8 cellular contexts compared by ENCODE assay signal in genomic region chr19:43934055-43934984, GRCh38. TPM values are rescaled to one million over a fixed set of nuclear protein-coding genes. Genes with fewer than 3 reads are reported as not detected.
DNase-seq lines count a peak whose midpoint lies in the region; ATAC-seq, FAIRE-seq and TF ChIP-seq lines count a peak whose summit lies in the region.

No MANE protein-coding gene starts in this region.

- peaks cover 17% of the 10 kb centered on the region for H3K9me3 Mint-ChIP-seq in WTC11

- H3K36me3 ChIP-seq in sigmoid colon: peaks cover 24 to 43% (median 29%) of the 10 kb centered on the region in 4 donors

- no peaks in the 10 kb centered on the region for H3K27me3 ChIP-seq in sigmoid colon

- ATAC-seq in A549 (peak in 1 of 2 experiments; percentile 8; a peak in 2 of 6 replicates), WTC11 (no peak), GM19395 (IDR thresholded peaks at IDR 0.05; ENCODE audit: unreplicated experiment) (no peak), GM21515 (IDR thresholded peaks at IDR 0.05; ENCODE audit: unreplicated experiment) (no peak)

- TF ChIP-seq EP300 in A549 (IDR thresholded peaks at IDR 0.05) (no peak), sigmoid colon (IDR thresholded peaks at IDR 0.05) (no peak)

- FAIRE-seq in A549 (lab: Jason Lieb, UNC) (no peak), GM19239 (lab: Jason Lieb, UNC) (peak; percentile 45)

- peak overlapping the region; percentile 92 for H3K4me3 Mint-ChIP-seq in WTC11

- peak overlapping the region; percentile 81 to 89 for H3K27ac ChIP-seq in A549
- H3K27ac ChIP-seq in sigmoid colon: peak overlapping the region; percentile 86 to 89 (median 88)

- H3K27me3 Mint-ChIP-seq in WTC11 (ENCODE audit: low read depth): peaks cover 18% of the 10 kb centered on the region

- peak; percentile 17 to 28 for DNase-seq in A549 (ENCODE audit: low read depth in 1 of 2, low spot score in 1 of 2)
- no peak for DNase-seq in GM19239 (ENCODE audit: insufficient read length, low spot score)
- no peak for DNase-seq in WTC11 (ENCODE audit: low spot score)
- peak; percentile 11 for DNase-seq in glomerular visceral epithelial cell (ENCODE audit: extremely low spot score)
- no peak for DNase-seq in sigmoid colon
- DNase-seq in T-helper 9 cell: no peak

- intact Hi-C loops in sigmoid colon (cut with DNase I): loop anchor here (2.0 kb wide), 1 partner anchor 178 kb away; the partner anchor contains the start of gene ZNF225

- H3K4me1 ChIP-seq in A549 (no peaks in the 10 kb centered on the region), sigmoid colon (peaks cover 0 to 21% (median 9%) of the 10 kb centered on the region in 4 donors)

- peaks cover 6% of the 10 kb centered on the region for H3K4me1 Mint-ChIP-seq in WTC11

- TF ChIP-seq RAD21 in A549 (conservative IDR thresholded peaks at IDR 0.05 in 1 of 2, IDR thresholded peaks at IDR 0.05 in 1 of 2): no peak

- H3K27ac Mint-ChIP-seq in WTC11: 0 out of 2 replicates have a peak overlapping the region, but pooled peaks have one; percentile 19

- TF ChIP-seq POLR2A in A549 (IDR thresholded peaks at IDR 0.05; ENCODE audit: low read length) (no peak), sigmoid colon (IDR thresholded peaks at IDR 0.05) (no peak)

- TF ChIP-seq CTCF in A549 (IDR thresholded peaks at IDR 0.05): no peak
- TF ChIP-seq CTCF in WTC11 (IDR thresholded peaks at IDR 0.05): no peak
- TF ChIP-seq CTCF in sigmoid colon (IDR thresholded peaks at IDR 0.05): no peak

- WGBS in A549 (ENCODE audit: missing lambda C conversion rate): 17% methylated on average over 15 of the region's 15 CpGs
- WGBS in sigmoid colon, 2 donors: 8 to 11% methylated on average over 15 of the region's 15 CpGs

- H3K4me3 ChIP-seq in A549: peak overlapping the region; percentile 66
- H3K4me3 ChIP-seq in sigmoid colon: peak overlapping the region; percentile 50 to 68 (median 65)

- peaks cover 51% of the 10 kb centered on the region for H3K9me3 ChIP-seq in A549
- no peaks in the 10 kb centered on the region for H3K9me3 ChIP-seq in sigmoid colon

- peaks cover 32% of the 10 kb centered on the region for H3K36me3 Mint-ChIP-seq in WTC11

- H3K4me2 ChIP-seq in A549: peak overlapping the region; percentile 77

- CTCF ChIA-PET in A549 (lab: Yijun Ruan, JAX): interaction anchor here (1.0 to 1.3 kb wide), 4 partner anchors 10 to 116 kb away, joined by 3 to 4 read pairs (median 4); no protein-coding TSS in a partner anchor
- CTCF ChIA-PET in WTC11 (lab: Charles Lee): interaction anchor here (0.8 to 1.6 kb wide), 10 partner anchors 12 to 566 kb away, joined by 3 to 20 read pairs (median 4); partner anchors contain the start of genes ZNF180, ZNF221 and ZNF283

- POLR2A ChIA-PET in A549 (lab: Yijun Ruan, JAX): interaction anchor here (0.9 to 2.0 kb wide), 5 partner anchors 12 to 273 kb away, joined by 3 to 21 read pairs (median 4); partner anchors contain the start of genes ZNF155, ZNF221 and ZNF283
- POLR2A ChIA-PET in WTC11 (lab: Charles Lee): interaction anchor here (1.4 kb wide), 1 partner anchor 17 kb away, joined by 3 read pairs; the partner anchor contains the start of gene ZNF221

TF ChIP-seq in A549, 52 proteins besides CTCF, POLR2A, EP300 and RAD21:
- TF ChIP-seq FOSL2 (IDR thresholded peaks at IDR 0.05) (no peak), FOSL2 (CRISPR knock-in tag; IDR thresholded peaks at IDR 0.05) (no peak), FOSB (CRISPR knock-in tag; IDR thresholded peaks at IDR 0.05) (no peak), EHF (CRISPR knock-in tag; IDR thresholded peaks at IDR 0.05) (no peak), CHD2 (IDR thresholded peaks at IDR 0.05; ENCODE audit: low read length, partially characterized antibody) (no peak), TP53 (CRISPR knock-in tag; IDR thresholded peaks at IDR 0.05) (no peak), CEBPB (IDR thresholded peaks at IDR 0.05) (no peak)
TF ChIP-seq in A549: peak in this region for 0.

TF ChIP-seq in WTC11, 78 proteins besides CTCF, POLR2A, EP300 and RAD21:
- no peak for TF ChIP-seq CBFB (CRISPR knock-in tag; IDR thresholded peaks at IDR 0.05; ENCODE audit: low read depth)
- no peak for TF ChIP-seq CREB1 (CRISPR knock-in tag; IDR thresholded peaks at IDR 0.05)
- no peak for TF ChIP-seq AFF4 (CRISPR knock-in tag; IDR thresholded peaks at IDR 0.05; ENCODE audit: borderline replicate concordance)

RNA-seq across cellular contexts. Expression of gene ZNF45, which starts 0.8 kb away (rescaled TPM):
- polyA plus RNA-seq in A549 (2011; rRNA removed): 19.9 and 20.9 TPM in 2 replicates
- polyA plus RNA-seq in A549 (2012; cell fraction: cytosol; rRNA removed): 4.7 and 6.2 TPM in 2 replicates
- 4.1 and 6.7 TPM in 2 replicates for polyA plus RNA-seq in A549 (2012; cell fraction: nucleus; rRNA removed)
- polyA plus RNA-seq in A549 (2017; fragmentation: RNase III; extraction: RNeasy Plus Mini Kit Qiagen cat#74134 plus additional on column Dnase treatment): 13.3 to 15.1 TPM (median 14.8 TPM) in 3 replicates
- 20.5 and 23.9 TPM in 2 replicates for polyA minus RNA-seq in A549 (2011; rRNA and poly(A)+ RNA removed)
- total RNA-seq in WTC11 (2021): 10.1 to 12.2 TPM (median 11.0 TPM) in 3 replicates
- 10 to 100 TPM in 3 of 4 donors, 1 to 10 TPM in 1; 5.5 to 18.2 (median 13.2) TPM for total RNA-seq in sigmoid colon
- 1 to 10 TPM; 2.4 to 6.4 (median 4.6) TPM for polyA plus RNA-seq in sigmoid colon

RNA-seq across cellular contexts. Expression of gene ZNF221, which starts 16.7 kb away (rescaled TPM):
- polyA plus RNA-seq in A549 (2011; rRNA removed) (1.6 and 2.4 TPM in 2 replicates), A549 (2017; fragmentation: RNase III; extraction: RNeasy Plus Mini Kit Qiagen cat#74134 plus additional on column Dnase treatment) (1.2 to 2.3 TPM (median 1.6 TPM) in 3 replicates), sigmoid colon (1 to 10 TPM in 1 of 3 donors, under 1 TPM in 1, not detected in 1; 0.60 to 1.7 TPM)
- polyA plus RNA-seq in A549 (2012; cell fraction: cytosol; rRNA removed): 0.39 and 0.45 TPM in 2 replicates
- 0.20 and 1.1 TPM in 2 replicates for polyA plus RNA-seq in A549 (2012; cell fraction: nucleus; rRNA removed)
- polyA minus RNA-seq in A549 (2011; rRNA and poly(A)+ RNA removed): 3.1 and 4.0 TPM in 2 replicates
- total RNA-seq in WTC11 (2021) (7.0 to 7.6 TPM (median 7.2 TPM) in 3 replicates), sigmoid colon (1 to 10 TPM; 2.9 to 6.8 (median 4.8) TPM)

RNA-seq across cellular contexts. Expression of gene ZNF155, which starts 49.7 kb away (rescaled TPM):
- 5.2 and 6.6 TPM in 2 replicates for polyA plus RNA-seq in A549 (2011; rRNA removed)
- 1.1 and 1.2 TPM in 2 replicates for polyA plus RNA-seq in A549 (2012; cell fraction: cytosol; rRNA removed)
- polyA plus RNA-seq in A549 (2012; cell fraction: nucleus; rRNA removed): 1.2 and 2.0 TPM in 2 replicates
- 3.9 to 4.8 TPM (median 4.3 TPM) in 3 replicates for polyA plus RNA-seq in A549 (2017; fragmentation: RNase III; extraction: RNeasy Plus Mini Kit Qiagen cat#74134 plus additional on column Dnase treatment)
- polyA minus RNA-seq in A549 (2011; rRNA and poly(A)+ RNA removed): 4.1 and 5.9 TPM in 2 replicates
- 6.2 to 10.2 TPM (median 7.1 TPM) in 3 replicates for total RNA-seq in WTC11 (2021)
- total RNA-seq in sigmoid colon: 1 to 10 TPM; 5.5 to 8.2 (median 7.5) TPM
- 1 to 10 TPM; 1.8 to 4.5 (median 2.3) TPM for polyA plus RNA-seq in sigmoid colon

RNA-seq across cellular contexts. Expression of gene ZNF404, which starts 50.6 kb away (rescaled TPM):
- polyA plus RNA-seq in A549 (2011; rRNA removed): 1.2 and 1.4 TPM in 2 replicates
- polyA plus RNA-seq in A549 (2012; cell fraction: cytosol; rRNA removed): 0.29 and 0.32 TPM in 2 replicates
- polyA plus RNA-seq in A549 (2012; cell fraction: nucleus; rRNA removed): 0.05 and 0.07 TPM in 2 replicates
- 0.75 to 1.1 TPM (median 0.89 TPM) in 3 replicates for polyA plus RNA-seq in A549 (2017; fragmentation: RNase III; extraction: RNeasy Plus Mini Kit Qiagen cat#74134 plus additional on column Dnase treatment)
- polyA minus RNA-seq in A549 (2011; rRNA and poly(A)+ RNA removed): 0.21 TPM in 1 of 2 replicates, not detected in the other
- 3.0 to 5.1 TPM (median 3.2 TPM) in 3 replicates for total RNA-seq in WTC11 (2021)
- 1 to 10 TPM; 3.0 to 4.1 (median 3.5) TPM for total RNA-seq in sigmoid colon
- 1 to 10 TPM in 1 of 3 donors, under 1 TPM in 2; 0.60 to 2.6 (median 0.69) TPM for polyA plus RNA-seq in sigmoid colon

Comparison
In these comparisons a context has a peak if more than half of its experiments do, and no peak if none do; other contexts are left out.
1. DNase-seq: peak in A549 (2 of 2) and glomerular visceral epithelial cell (single experiment); none in GM19239 (single experiment), WTC11 (single experiment), sigmoid colon (single experiment) and T-helper 9 cell (single experiment).